ENCODE assay signal across 1 cellular context in genomic region chr6:143510991-143511891, GRCh38.
TF ChIP-seq lines count a peak whose summit lies in the region.

Gene FUCA2 (minus strand): TSS chr6:143511720. CDS start chr6:143511634, 86 bp downstream.

TF ChIP-seq in K562, 482 proteins besides CTCF, POLR2A, EP300 and RAD21 (continued from another document and continues in another):
- TF ChIP-seq CHD7 (IDR thresholded peaks at IDR 0.05; ENCODE audit: low read depth, low read length) (no peak), NR2F6 (CRISPR knock-in tag; IDR thresholded peaks at IDR 0.05) (peak; percentile 60; the same call in 1 of the 2 replicates), BHLHE40 (IDR thresholded peaks at IDR 0.05; ENCODE audit: low read length) (peak; percentile 95), RAD51 (IDR thresholded peaks at IDR 0.05; ENCODE audit: borderline replicate concordance, low read depth) (peak; percentile 93), PHF21A (IDR thresholded peaks at IDR 0.05; ENCODE audit: borderline replicate concordance, low read depth) (0 out of 2 replicates have a peak, but pooled peaks have one; percentile 19), GTF2E2 (tag; IDR thresholded peaks at IDR 0.05) (no peak), HNRNPL (IDR thresholded peaks at IDR 0.05; ENCODE audit: low read depth, low read length) (peak; percentile 50), NR2C1 (IDR thresholded peaks at IDR 0.05) (peak; percentile 35; the same call in 1 of the 2 replicates), NR2C1 (tag; IDR thresholded peaks at IDR 0.05) (peak; percentile 70), CBX3 (IDR thresholded peaks at IDR 0.05; ENCODE audit: borderline replicate concordance in 1 of 2, low read length in 2 of 2) (peak in 1 of 2 experiments; percentile 70; a peak in 2 of 3 replicates), ZNF384 (IDR thresholded peaks at IDR 0.05; ENCODE audit: low read depth, low read length) (no peak), FOXJ2 (tag; IDR thresholded peaks at IDR 0.05) (peak; percentile 26; the same call in 1 of the 2 replicates), ZBTB17 (CRISPR knock-in tag; IDR thresholded peaks at IDR 0.05) (peak; percentile 59; the same call in 1 of the 2 replicates), ZNF695 (CRISPR knock-in tag; IDR thresholded peaks at IDR 0.05) (no peak), GTF3C2 (IDR thresholded peaks at IDR 0.05; ENCODE audit: borderline replicate concordance, extremely low read depth, insufficient read length) (no peak), HMG20B (CRISPR knock-in tag; IDR thresholded peaks at IDR 0.05) (no peak), FIP1L1 (IDR thresholded peaks at IDR 0.05; ENCODE audit: low read depth, low read length, poor library complexity, severe bottlenecking) (peak; percentile 95), ZNF175 (CRISPR knock-in tag; IDR thresholded peaks at IDR 0.05; ENCODE audit: low read depth) (0 out of 2 replicates have a peak, but pooled peaks have one; percentile 78), SMARCE1 (IDR thresholded peaks at IDR 0.05) (peak; percentile 9; the same call in 1 of the 2 replicates), EGR1 (conservative IDR thresholded peaks at IDR 0.05) (no peak; the same call in 1 of the 2 replicates), SFPQ (IDR thresholded peaks at IDR 0.05; ENCODE audit: low read depth, low read length) (no peak), BRF2 (IDR thresholded peaks at IDR 0.05; ENCODE audit: borderline replicate concordance, insufficient read depth, insufficient read length) (no peak), E4F1 (CRISPR knock-in tag; IDR thresholded peaks at IDR 0.05; ENCODE audit: borderline replicate concordance) (no peak), SRSF3 (IDR thresholded peaks at IDR 0.05; ENCODE audit: insufficient read depth, low read length) (no peak; the same call in 1 of the 2 replicates), CXXC5 (CRISPR knock-in tag; IDR thresholded peaks at IDR 0.05) (peak; percentile 98), ATF7 (IDR thresholded peaks at IDR 0.05) (peak; percentile 91), ETS1 (conservative IDR thresholded peaks at IDR 0.05; ENCODE audit: control insufficient read depth, low read depth, low read length) (peak; percentile 83; the same call in 1 of the 2 replicates), FOXP4 (CRISPR knock-in tag; IDR thresholded peaks at IDR 0.05; ENCODE audit: borderline replicate concordance) (peak; percentile 18; the same call in 1 of the 2 replicates), ATF1 (CRISPR knock-in tag; IDR thresholded peaks at IDR 0.05) (no peak; the same call in 1 of the 2 replicates), ATF1 (tag; IDR thresholded peaks at IDR 0.05) (peak; percentile 88), BDP1 (IDR thresholded peaks at IDR 0.05; ENCODE audit: insufficient read depth, insufficient read length) (no peak), GABPB2 (CRISPR knock-in tag; conservative IDR thresholded peaks at IDR 0.05) (no peak), ZNF717 (CRISPR knock-in tag; IDR thresholded peaks at IDR 0.05) (0 out of 2 replicates have a peak, but pooled peaks have one; percentile 58), CC2D1A (IDR thresholded peaks at IDR 0.05) (no peak)
